In genomic region chr12:6554990-6555691, GRCh38 we compare ENCODE assay signal across 8 cellular contexts. TPM values are rescaled to one million over a fixed set of nuclear protein-coding genes. Genes with fewer than 3 reads are reported as not detected.
A peak's percentile ranks its signal among the peaks of the same experiment; 100 is the strongest.
DNase-seq lines count a peak whose midpoint lies in the region; ATAC-seq and TF ChIP-seq lines count a peak whose summit lies in the region.

No MANE protein-coding gene starts in this region.

- H3K4me1 ChIP-seq in OCI-LY7 (ENCODE audit: insufficient read depth, low read length, poor library complexity, severe bottlenecking): peaks cover 40% of the 10 kb centered on the region
- peaks cover 7 to 15% of the 10 kb centered on the region in 2 donors for H3K4me1 ChIP-seq in neuronal stem cell (ENCODE audit: control insufficient read depth in 2 of 2, insufficient read depth in 1 of 2, low read depth in 1 of 2, low read length in 2 of 2)

- peak overlapping the region; percentile 88 to 100 for H3K4me3 Mint-ChIP-seq in CD14-positive monocyte
- peak overlapping the region; percentile 100 for H3K4me3 Mint-ChIP-seq in endothelial cell (ENCODE audit: unreplicated experiment)

- no peak overlapping the region for H2BK120ac ChIP-seq in neuronal stem cell (ENCODE audit: low read depth, low read length)

- no peak overlapping the region for H2BK12ac ChIP-seq in neuronal stem cell (ENCODE audit: low read length)

- H4K91ac ChIP-seq in neuronal stem cell (ENCODE audit: low read depth, low read length, poor library complexity): no peak overlapping the region

- H3K27ac ChIP-seq in OCI-LY7 (ENCODE audit: low read depth, low read length, poor library complexity, severe bottlenecking) (peak overlapping the region; percentile 49), neuronal stem cell (replicated peaks; ENCODE audit: low read length) (peak overlapping the region; percentile 73)

- H3K9me3 Mint-ChIP-seq in CD14-positive monocyte: peaks cover 0 to 2% (median 0%) of the 10 kb centered on the region in 7 donors
- H3K9me3 Mint-ChIP-seq in endothelial cell (ENCODE audit: unreplicated experiment): no peaks in the 10 kb centered on the region

- H3K79me1 ChIP-seq in neuronal stem cell (ENCODE audit: low read depth, low read length): peaks cover 10% of the 10 kb centered on the region

- no peak overlapping the region for H3K4ac ChIP-seq in neuronal stem cell (ENCODE audit: low read length)

- H3K9ac ChIP-seq in neuronal stem cell (ENCODE audit: low read depth, low read length, poor library complexity): peak overlapping the region; percentile 99

- peak overlapping the region; percentile 92 for H3K4me3 ChIP-seq in OCI-LY7 (ENCODE audit: low read depth, low read length, poor library complexity, severe bottlenecking)
- H3K4me3 ChIP-seq in neuronal stem cell (ENCODE audit: low read length in 2 of 2): peak overlapping the region; percentile 98 to 99

- H3K14ac ChIP-seq in neuronal stem cell (ENCODE audit: low read length): peak overlapping the region; percentile 97

- H3K36me3 ChIP-seq in OCI-LY7 (ENCODE audit: insufficient read depth, low read length): peaks cover 63% of the 10 kb centered on the region
- H3K36me3 ChIP-seq in neuronal stem cell (replicated peaks in 1 of 2; ENCODE audit: control insufficient read depth in 2 of 2, insufficient read depth in 2 of 2, low read length in 2 of 2): peaks cover 24 to 64% of the 10 kb centered on the region in 2 donors

- POLR2A ChIA-PET in OCI-LY7 (lab: Charles Lee): interaction anchor here (1.4 kb wide), 1 partner anchor 21 kb away, joined by 8 read pairs; the partner anchor contains the start of gene GAPDH

- H3K9me2 ChIP-seq in OCI-LY7 (ENCODE audit: insufficient read depth, low read length): no peaks in the 10 kb centered on the region

- ATAC-seq in GM21528 (IDR thresholded peaks at IDR 0.05; ENCODE audit: low FRiP score, unreplicated experiment): peak; percentile 23

- H3K23ac ChIP-seq in neuronal stem cell (ENCODE audit: low read depth, low read length, poor library complexity): peak overlapping the region; percentile 89

- no peak overlapping the region for H4K8ac ChIP-seq in neuronal stem cell (ENCODE audit: low read depth, low read length)

- H3K27ac Mint-ChIP-seq in CD14-positive monocyte: peak overlapping the region; percentile 88 to 93 (median 90)
- H3K27ac Mint-ChIP-seq in endothelial cell (ENCODE audit: unreplicated experiment): peak overlapping the region; percentile 98

- H3K27me3 ChIP-seq in neuronal stem cell (ENCODE audit: control insufficient read depth in 3 of 3, insufficient read depth in 3 of 3, low read depth in 1 of 3, low read length in 3 of 3): no peaks in the 10 kb centered on the region

- H3K27me3 Mint-ChIP-seq in CD14-positive monocyte (ENCODE audit: low read depth in 3 of 3): peaks cover 0 to 1% (median 0%) of the 10 kb centered on the region in 3 donors
- H3K27me3 Mint-ChIP-seq in endothelial cell (ENCODE audit: unreplicated experiment): peaks cover 21% of the 10 kb centered on the region

- TF ChIP-seq CTCF in CD14-positive monocyte (IDR thresholded peaks at IDR 0.05): no peak
- TF ChIP-seq CTCF in OCI-LY7 (conservative IDR thresholded peaks at IDR 0.05; ENCODE audit: low read length): no peak
- no peak for TF ChIP-seq CTCF in endothelial cell (IDR thresholded peaks at IDR 0.05; ENCODE audit: unreplicated experiment)

- BruUV-seq in OCI-LY7 (replicated peaks; lab: Mats Ljungman, UMichigan): no TSS peak

- peaks cover 22 to 49% of the 10 kb centered on the region in 2 donors for H3K36me3 Mint-ChIP-seq in CD14-positive monocyte
- peaks cover 39% of the 10 kb centered on the region for H3K36me3 Mint-ChIP-seq in endothelial cell (ENCODE audit: low read depth, unreplicated experiment)

- H3K9me3 ChIP-seq in OCI-LY7 (ENCODE audit: low read length) (no peaks in the 10 kb centered on the region), neuronal stem cell (replicated peaks in 1 of 2; ENCODE audit: control insufficient read depth in 2 of 2, insufficient read depth in 1 of 2, low read depth in 1 of 2, low read length in 2 of 2) (no peaks in the 10 kb centered on the region)

- H3K4me2 ChIP-seq in OCI-LY7 (ENCODE audit: low read length): peak overlapping the region; percentile 92
- peak overlapping the region; percentile 95 for H3K4me2 ChIP-seq in neuronal stem cell (ENCODE audit: insufficient read depth, low read length, poor library complexity, severe bottlenecking)

- peak overlapping the region; percentile 71 for H2BK5ac ChIP-seq in neuronal stem cell (ENCODE audit: low read length)

- no peak overlapping the region for H2BK15ac ChIP-seq in neuronal stem cell (ENCODE audit: low read length)

- no CpG with 5 or more reads among the region's 62 CpGs for WGBS in neuronal stem cell (ENCODE audit: extremely low coverage in 2 of 2, insufficient read length in 2 of 2, insufficient replicate concordance in 1 of 2), 2 donors

- H3K18ac ChIP-seq in neuronal stem cell (ENCODE audit: low read length): peak overlapping the region; percentile 91

- H3K4me1 Mint-ChIP-seq in CD14-positive monocyte (peaks cover 64% of the 10 kb centered on the region), endothelial cell (ENCODE audit: unreplicated experiment) (peaks cover 51% of the 10 kb centered on the region)

- H3K79me2 ChIP-seq in OCI-LY7 (ENCODE audit: insufficient read depth, low read depth, low read length): peaks cover 39% of the 10 kb centered on the region

- CTCF ChIA-PET in OCI-LY7 (lab: Charles Lee; ENCODE audit: unreplicated experiment): interaction anchor here (1.2 kb wide), 1 partner anchor 15 kb away, joined by 5 read pairs; no protein-coding TSS in a partner anchor

- H2AFZ ChIP-seq in OCI-LY7 (ENCODE audit: low read length): 0 out of 2 replicates have a peak overlapping the region, but pooled peaks have one; percentile 50
- peak overlapping the region; percentile 93 for H2AFZ ChIP-seq in neuronal stem cell (ENCODE audit: low read length)

- intact Hi-C loops in CD14-positive monocyte (cut with micrococcal nuclease): loop anchor here in 1 of 2 donors (5.0 kb wide), 1 partner anchor 93 kb away; no protein-coding TSS in a partner anchor
- intact Hi-C loops in OCI-LY7 (cut with micrococcal nuclease; ENCODE audit: unreplicated experiment): loop anchor here (1.0 to 5.0 kb wide), 4 partner anchors 132 to 272 kb away; partner anchors contain the start of gene P3H3

- H4K20me1 ChIP-seq in OCI-LY7 (ENCODE audit: insufficient read depth, low read length): no peaks in the 10 kb centered on the region; the same call in 1 of the 2 replicates

- DNase-seq in CD14-positive monocyte (ENCODE audit: low spot score) (no peak), OCI-LY7 (ENCODE audit: low spot score) (peak; percentile 32), endothelial cell (ENCODE audit: low spot score) (no peak), neuronal stem cell (ENCODE audit: low spot score) (no peak), ureter (ENCODE audit: low spot score) (no peak), middle frontal gyrus (ENCODE audit: extremely low spot score, low spot score) (no peak), inferior parietal cortex (ENCODE audit: extremely low spot score) (no peak)

- H2AK5ac ChIP-seq in neuronal stem cell (ENCODE audit: low read depth, low read length): peak overlapping the region; percentile 72

RNA-seq across cellular contexts. Expression of gene IFFO1, which starts 0.7 kb away (rescaled TPM):
- polyA plus RNA-seq in CD14-positive monocyte: 10 to 100 TPM; 10.7 to 11.1 TPM
- 16.9 and 25.4 TPM in 2 replicates for total RNA-seq in OCI-LY7 (2014; rRNA removed; shearing (Covaris generic))
- total RNA-seq in OCI-LY7 (2022): 30.5 and 32.3 TPM in 2 replicates
- 82.2 TPM for total RNA-seq in endothelial cell (ENCODE audit: unreplicated experiment)
- 11.5 TPM for polyA plus RNA-seq in neuronal stem cell (2013, experiment 1 of 2)
- 10.5 TPM for polyA plus RNA-seq in neuronal stem cell (2013, experiment 2 of 2)
- 13.7 TPM for total RNA-seq in ureter

RNA-seq across cellular contexts. Expression of gene NOP2, which starts 12.9 kb away (rescaled TPM):
- polyA plus RNA-seq in CD14-positive monocyte: 1 to 10 TPM; 3.9 to 5.7 TPM
- 87.9 and 116 TPM in 2 replicates for total RNA-seq in OCI-LY7 (2014; rRNA removed; shearing (Covaris generic))
- total RNA-seq in OCI-LY7 (2022): 86.5 and 100 TPM in 2 replicates
- total RNA-seq in endothelial cell (ENCODE audit: unreplicated experiment): 37.5 TPM
- 27.0 TPM for polyA plus RNA-seq in neuronal stem cell (2013, experiment 1 of 2)
- 24.3 TPM for polyA plus RNA-seq in neuronal stem cell (2013, experiment 2 of 2)
- 51.7 TPM for total RNA-seq in ureter

RNA-seq across cellular contexts. Expression of gene GAPDH, which starts 20.8 kb away (rescaled TPM):
- 1,000 to 10,000 TPM; 2,879 to 3,427 TPM for polyA plus RNA-seq in CD14-positive monocyte
- 3,369 and 3,801 TPM in 2 replicates for total RNA-seq in OCI-LY7 (2014; rRNA removed; shearing (Covaris generic))
- total RNA-seq in OCI-LY7 (2022) (3,794 and 4,502 TPM in 2 replicates), endothelial cell (ENCODE audit: unreplicated experiment) (2,393 TPM), ureter (2,120 TPM)
- 3,243 TPM for polyA plus RNA-seq in neuronal stem cell (2013, experiment 1 of 2)
- polyA plus RNA-seq in neuronal stem cell (2013, experiment 2 of 2): 3,181 TPM

RNA-seq across cellular contexts. Expression of gene CHD4, which starts 52.0 kb away (rescaled TPM):
- 10 to 100 TPM in 1 of 2 donors, 1 to 10 TPM in 1; 9.9 to 16.2 TPM for polyA plus RNA-seq in CD14-positive monocyte
- total RNA-seq in OCI-LY7 (2014; rRNA removed; shearing (Covaris generic)): 287 and 319 TPM in 2 replicates
- total RNA-seq in OCI-LY7 (2022): 247 and 267 TPM in 2 replicates
- total RNA-seq in endothelial cell (ENCODE audit: unreplicated experiment): 334 TPM
- polyA plus RNA-seq in neuronal stem cell (2013, experiment 1 of 2): 187 TPM
- polyA plus RNA-seq in neuronal stem cell (2013, experiment 2 of 2): 185 TPM
- 232 TPM for total RNA-seq in ureter
